ENCODE assay signal across 14 cellular contexts in genomic region chr9:675697-676370, GRCh38.
"Had no signal": no experiment of that assay in that cellular context is flagged by ENCODE, and none has a peak within 500 bp of the region (broad histone marks: within the 10 kb centered on the region; RNA-seq: fewer than 3 reads in every experiment).

No MANE protein-coding gene starts in this region.

- H3K9me3 Mint-ChIP-seq: T-helper 2 cell treated with Interferon-gamma antibody and Interleukin-4, amounts not matched to agents 5 μg/mL and 100 μg/mL, for 36 hours had no signal

- H3K27ac ChIP-seq: cardiac muscle cell, testis, upper lobe of left lung had no signal

- H3K36me3 ChIP-seq: cardiac muscle cell, upper lobe of left lung had no signal

- H3K4me3 ChIP-seq: cardiac muscle cell, smooth muscle cell, testis, upper lobe of left lung had no signal

- H3K27me3 Mint-ChIP-seq: progenitor cell of endocrine pancreas; stimulated activated naive CD8-positive, alpha-beta T cell treated with anti-CD3 and anti-CD28 coated beads, Interleukin-15, amount 100 ng/mL, for 72 hours had no signal

- DNase-seq: activated CD4-positive, alpha-beta T cell treated with anti-CD3 and anti-CD28 coated beads, Interleukin-2, amount 50 U/mL, for 1 hour; activated CD8-positive, alpha-beta memory T cell treated with anti-CD3 and anti-CD28 coated beads for 24 hours; activated gamma-delta T cell treated with Interleukin-2 at 50 U/mL for 16 hours; hippocampal formation; kidney; right cardiac atrium; stimulated activated naive CD8-positive, alpha-beta T cell treated with anti-CD3 and anti-CD28 coated beads, Interleukin-15, amount 100 ng/mL, for 72 hours; testis; upper lobe of left lung had no signal

- H3K9me3 ChIP-seq: testis, upper lobe of left lung had no signal

- H3K27me3 ChIP-seq: cardiac muscle cell, testis, upper lobe of left lung had no signal

- ATAC-seq: activated CD4-positive, CD25-positive, alpha-beta regulatory T cell treated with anti-CD3 and anti-CD28 coated beads, Interleukin-2, amount 50 U/mL, for 24 hours; right cardiac atrium; stimulated activated naive CD8-positive, alpha-beta T cell treated with anti-CD3 and anti-CD28 coated beads, Interleukin-15, amount 100 ng/mL, for 72 hours had no signal

- H3K4me2 ChIP-seq: smooth muscle cell had no signal

- H3K27ac Mint-ChIP-seq: progenitor cell of endocrine pancreas; stimulated activated naive CD8-positive, alpha-beta T cell treated with anti-CD3 and anti-CD28 coated beads, Interleukin-15, amount 100 ng/mL, for 72 hours; T-helper 2 cell treated with Interferon-gamma antibody and Interleukin-4, amounts not matched to agents 5 μg/mL and 100 μg/mL, for 36 hours had no signal

- H3K4me3 Mint-ChIP-seq: stimulated activated naive CD8-positive, alpha-beta T cell treated with anti-CD3 and anti-CD28 coated beads, Interleukin-15, amount 100 ng/mL, for 72 hours; T-helper 2 cell treated with Interferon-gamma antibody and Interleukin-4, amounts not matched to agents 5 μg/mL and 100 μg/mL, for 36 hours had no signal

- H3K4me1 ChIP-seq: testis had no signal
